In genomic region chr4:72348701-72349100, GRCh38 we compare ENCODE assay signal across 36 cellular contexts.
"Had no signal": no experiment of that assay in that cellular context is flagged by ENCODE, and none has a peak within 500 bp of the region (broad histone marks: within the 10 kb centered on the region; RNA-seq: fewer than 3 reads in every experiment).

No MANE protein-coding gene starts in this region.

- H3K4me3 ChIP-seq: MG63 had no signal

- DNase-seq: Karpas-422, Kasumi-1, MG63, MM.1S, MV-4-11, NCI-H1048, NCI-H1092, NCI-H1092 treated with DMSO at 0.1 percent for 48 hours, NCI-H1105, NCI-H1105 treated with DMSO at 0.1 percent for 48 hours, NCI-H1417, NCI-H1417 treated with DMSO at 0.1 percent for 48 hours, NCI-H1436, NCI-H1436 treated with DMSO at 0.1 percent for 48 hours, NCI-H146, NCI-H1694, NCI-H1694 treated with DMSO at 0.1 percent for 48 hours, NCI-H187, NCI-H187 treated with DMSO at 0.1 percent for 48 hours, NCI-H1930, NCI-H2029, NCI-H2029 treated with DMSO at 0.1 percent for 48 hours, NCI-H2081, NCI-H2081 treated with DMSO at 0.1 percent for 48 hours, NCI-H2107, NCI-H2171, NCI-H2171 treated with DMSO at 0.1 percent for 48 hours, NCI-H2227 treated with DMSO at 0.1 percent for 48 hours, NCI-H226, NCI-H345, NCI-H446, NCI-H446 treated with DMSO at 0.1 percent for 48 hours, NCI-H510A, NCI-H510A treated with DMSO at 0.1 percent for 48 hours, NCI-H524, NCI-H524 treated with DMSO at 0.1 percent for 48 hours had no signal

- H3K27me3 ChIP-seq: MG63 had no signal

- H3K36me3 ChIP-seq: MG63 had no signal

- H3K9me3 ChIP-seq: MG63 had no signal
